Comparison of ENCODE assay signal across 22 cellular contexts in the genomic region with DNA sequence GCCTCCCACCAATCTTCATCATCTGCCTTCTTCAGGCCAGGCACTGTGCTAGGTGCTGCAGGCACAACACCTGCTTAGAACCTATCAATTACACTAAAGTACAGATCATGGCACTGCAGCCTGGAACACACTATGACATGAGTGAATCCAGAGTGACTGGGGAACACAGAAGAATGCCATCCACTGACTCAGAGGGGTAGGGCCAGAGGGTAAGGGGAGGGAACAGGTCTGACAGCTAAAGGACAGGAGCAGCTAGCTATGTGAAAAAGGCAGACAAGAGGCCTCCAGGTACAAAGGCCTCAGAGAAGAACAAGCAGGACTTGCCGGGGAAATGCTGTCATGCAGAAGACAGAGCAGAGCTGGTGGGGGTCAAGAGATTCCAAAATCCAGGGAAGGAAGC.
"Had no signal": no experiment of that assay in that cellular context is flagged by ENCODE, and none has a peak within 500 bp of the region (broad histone marks: within the 10 kb centered on the region; RNA-seq: fewer than 3 reads in every experiment).

No MANE protein-coding gene starts in this region.

- FAIRE-seq: HepG2 had no signal

- H3K27me3 ChIP-seq: MG63, SJCRH30 had no signal

- DNase-seq: IMR-90, Karpas-422, KG1, MG63, NCI-H1092, NCI-H1105 treated with DMSO at 0.1 percent for 48 hours, NCI-H1436, NCI-H187, NCI-H2029, NCI-H2081 treated with DMSO at 0.1 percent for 48 hours, NCI-H2171, NCI-H226, NCI-H446, NCI-H510A, NCI-H524 treated with DMSO at 0.1 percent for 48 hours, NCI-H69, NCI-H774, SHP77 treated with DMSO at 0.1 percent for 48 hours, SJCRH30 had no signal

- H3K36me3 ChIP-seq: MG63, SJCRH30 had no signal

- ATAC-seq: HepG2, Panc1, SK-N-SH treated with all-trans-retinoic acid at 6 μM for 48 hours had no signal

- H3K4me3 ChIP-seq: MG63, SJCRH30 had no signal
